In the genomic region with DNA sequence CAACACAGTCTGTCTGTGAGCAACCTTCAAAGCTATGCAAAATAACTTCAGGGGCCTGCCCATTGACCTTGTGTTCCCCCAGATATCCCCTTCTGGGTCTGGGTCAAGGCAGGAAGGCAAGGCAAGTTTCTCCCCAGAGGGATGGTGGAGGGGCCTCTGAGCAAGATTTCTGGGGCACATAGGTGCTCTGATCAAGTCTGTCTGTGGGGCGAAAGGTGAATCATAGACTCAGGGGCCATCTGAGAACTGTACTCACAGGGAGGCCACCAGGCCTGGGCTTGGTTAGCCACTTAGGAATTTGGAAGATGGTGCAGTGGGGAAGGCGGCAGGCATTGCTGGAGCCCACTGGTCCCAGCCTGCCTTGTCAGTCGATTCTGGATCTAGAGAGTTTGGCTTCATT, we compare ENCODE assay signal across 38 cellular contexts.
"Had no signal": no experiment of that assay in that cellular context is flagged by ENCODE, and none has a peak within 500 bp of the region (broad histone marks: within the 10 kb centered on the region; RNA-seq: fewer than 3 reads in every experiment).

No MANE protein-coding gene starts in this region.

- H3K4me1 Mint-ChIP-seq: activated naive CD4-positive, alpha-beta T cell treated with anti-CD3 and anti-CD28 coated beads, Interleukin-2, amount 10 ng/mL, durations not matched to agents 7 days and 5 days; activated naive CD4-positive, alpha-beta T cell treated with anti-CD3 and anti-CD28 coated beads, Interleukin-2, amount 50 U/mL, for 24 hours; activated naive CD8-positive, alpha-beta T cell treated with anti-CD3 and anti-CD28 coated beads for 36 hours; activated naive CD8-positive, alpha-beta T cell treated with anti-CD3 and anti-CD28 coated beads, Interleukin-2, amount 10 ng/mL, durations not matched to agents 7 days and 5 days; activated naive CD8-positive, alpha-beta T cell treated with anti-CD3 and anti-CD28 coated beads, Interleukin-2, amount 50 U/mL, for 24 hours; activated T-helper 17 cell treated with anti-CD3 and anti-CD28 coated beads, Interleukin-2, amount 50 U/mL, for 72 hours; central memory CD8-positive, alpha-beta T cell had no signal

- H3K4me3 Mint-ChIP-seq: activated naive CD4-positive, alpha-beta T cell treated with anti-CD3 and anti-CD28 coated beads for 36 hours; activated naive CD4-positive, alpha-beta T cell treated with anti-CD3 and anti-CD28 coated beads, Interleukin-2, amount 10 ng/mL, durations not matched to agents 7 days and 5 days; activated naive CD4-positive, alpha-beta T cell treated with anti-CD3 and anti-CD28 coated beads, Interleukin-2, amount 50 U/mL, for 24 hours; activated naive CD8-positive, alpha-beta T cell; activated naive CD8-positive, alpha-beta T cell treated with anti-CD3 and anti-CD28 coated beads for 36 hours; activated naive CD8-positive, alpha-beta T cell treated with anti-CD3 and anti-CD28 coated beads, Interleukin-2, amount 10 ng/mL, durations not matched to agents 7 days and 5 days; activated naive CD8-positive, alpha-beta T cell treated with anti-CD3 and anti-CD28 coated beads, Interleukin-2, amount 50 U/mL, for 24 hours; activated T-cell treated with anti-CD3 and anti-CD28 coated beads, Interleukin-2, amount 50 U/mL, for 24 hours; activated T-cell treated with anti-CD3 and anti-CD28 coated beads, Interleukin-2, amount 50 U/mL, for 4 hours; activated T-cell treated with anti-CD3 and anti-CD28 coated beads, Interleukin-2, amount 50 U/mL, for 72 hours; activated T-helper 1 cell treated with anti-CD3 and anti-CD28 coated beads, Interleukin-12 subunit alpha, Interleukin-12 subunit beta, Interleukin-2, Interleukin-4 antibody, amounts not matched to agents 30 ng/mL and 10 ng/mL and 1 ng/mL, durations not matched to agents 14 hours and 24 hours and 36 hours; activated T-helper 17 cell treated with anti-CD3 and anti-CD28 coated beads, Interleukin-2, amount 50 U/mL, for 72 hours; brain; central memory CD8-positive, alpha-beta T cell had no signal

- H3K4me3 ChIP-seq: adrenal gland, ascending aorta, body of pancreas, breast epithelium, cardiac muscle cell had no signal

- DNase-seq: activated effector memory CD4-positive, alpha-beta T cell treated with anti-CD3 and anti-CD28 coated beads, Interleukin-2, amount 50 U/mL, for 16 hours; activated effector memory CD4-positive, alpha-beta T cell treated with Interleukin-2 at 50 U/mL for 16 hours; activated gamma-delta T cell; activated gamma-delta T cell treated with Interleukin-2 at 50 U/mL for 16 hours; activated naive CD4-positive, alpha-beta T cell; activated naive CD4-positive, alpha-beta T cell treated with anti-CD3 and anti-CD28 coated beads for 36 hours; activated naive CD4-positive, alpha-beta T cell treated with anti-CD3 and anti-CD28 coated beads, Interleukin-2, amount 10 ng/mL, durations not matched to agents 7 days and 5 days; activated naive CD4-positive, alpha-beta T cell treated with anti-CD3 and anti-CD28 coated beads, Interleukin-2, amount 50 U/mL, for 16 hours; activated naive CD4-positive, alpha-beta T cell treated with Interleukin-2 at 50 U/mL for 16 hours; activated naive CD8-positive, alpha-beta T cell treated with anti-CD3 and anti-CD28 coated beads for 36 hours; activated naive CD8-positive, alpha-beta T cell treated with anti-CD3 and anti-CD28 coated beads, Interleukin-2, amount 10 ng/mL, durations not matched to agents 7 days and 5 days; activated naive CD8-positive, alpha-beta T cell treated with anti-CD3 and anti-CD28 coated beads, Interleukin-2, amount 50 U/mL, for 24 hours; activated T-cell treated with anti-CD3 and anti-CD28 coated beads, Interleukin-2, amount 50 U/mL, for 1 hour; activated T-cell treated with anti-CD3 and anti-CD28 coated beads, Interleukin-2, amount 50 U/mL, for 24 hours; activated T-cell treated with anti-CD3 and anti-CD28 coated beads, Interleukin-2, amount 50 U/mL, for 4 hours; activated T-cell treated with anti-CD3 and anti-CD28 coated beads, Interleukin-2, amount 50 U/mL, for 48 hours; activated T-cell treated with anti-CD3 and anti-CD28 coated beads, Interleukin-2, amount 50 U/mL, for 72 hours; adrenal gland; amniotic stem cell; amygdala; anterior cingulate cortex; aorta; body of pancreas; brain microvascular endothelial cell; caudate nucleus; central memory CD4-positive, alpha-beta T cell; cerebellar nuclear complex had no signal

- H3K36me3 Mint-ChIP-seq: activated naive CD4-positive, alpha-beta T cell treated with anti-CD3 and anti-CD28 coated beads, Interleukin-2, amount 10 ng/mL, durations not matched to agents 7 days and 5 days; activated naive CD4-positive, alpha-beta T cell treated with anti-CD3 and anti-CD28 coated beads, Interleukin-2, amount 50 U/mL, for 24 hours; activated naive CD4-positive, alpha-beta T cell treated with anti-CD3 and anti-CD28 coated beads, Interleukin-2, amount 50 U/mL, for 72 hours; activated naive CD8-positive, alpha-beta T cell; activated naive CD8-positive, alpha-beta T cell treated with anti-CD3 and anti-CD28 coated beads for 36 hours; activated naive CD8-positive, alpha-beta T cell treated with anti-CD3 and anti-CD28 coated beads, Interleukin-2, amount 10 ng/mL, durations not matched to agents 7 days and 5 days; brain had no signal

- H3K9me3 ChIP-seq: adrenal gland, ascending aorta, body of pancreas, breast epithelium had no signal

- H3K27me3 ChIP-seq: adrenal gland, ascending aorta, body of pancreas, brain microvascular endothelial cell, breast epithelium, cardiac muscle cell had no signal

- H3K27ac ChIP-seq: adrenal gland, ascending aorta, body of pancreas, brain microvascular endothelial cell, breast epithelium, cardiac muscle cell had no signal

- H3K36me3 ChIP-seq: adrenal gland, ascending aorta, brain microvascular endothelial cell, breast epithelium, cardiac muscle cell had no signal

- H3K9me3 Mint-ChIP-seq: activated naive CD4-positive, alpha-beta T cell treated with anti-CD3 and anti-CD28 coated beads for 36 hours; activated naive CD4-positive, alpha-beta T cell treated with anti-CD3 and anti-CD28 coated beads, Interleukin-2, amount 10 ng/mL, durations not matched to agents 7 days and 5 days; activated naive CD4-positive, alpha-beta T cell treated with anti-CD3 and anti-CD28 coated beads, Interleukin-2, amount 50 U/mL, for 24 hours; activated naive CD4-positive, alpha-beta T cell treated with anti-CD3 and anti-CD28 coated beads, Interleukin-2, amount 50 U/mL, for 72 hours; activated naive CD8-positive, alpha-beta T cell treated with anti-CD3 and anti-CD28 coated beads for 36 hours; activated naive CD8-positive, alpha-beta T cell treated with anti-CD3 and anti-CD28 coated beads, Interleukin-2, amount 10 ng/mL, durations not matched to agents 7 days and 5 days; activated naive CD8-positive, alpha-beta T cell treated with anti-CD3 and anti-CD28 coated beads, Interleukin-2, amount 50 U/mL, for 24 hours; activated T-cell treated with anti-CD3 and anti-CD28 coated beads, Interleukin-2, amount 50 U/mL, for 24 hours; activated T-cell treated with anti-CD3 and anti-CD28 coated beads, Interleukin-2, amount 50 U/mL, for 4 hours; activated T-helper 1 cell treated with anti-CD3 and anti-CD28 coated beads, Interleukin-12 subunit alpha, Interleukin-12 subunit beta, Interleukin-2, Interleukin-4 antibody, amounts not matched to agents 30 ng/mL and 10 ng/mL and 1 ng/mL, durations not matched to agents 14 hours and 24 hours and 36 hours; activated T-helper 17 cell treated with anti-CD3 and anti-CD28 coated beads, Interleukin-2, amount 50 U/mL, for 72 hours; activated T-helper 2 cell treated with anti-CD3 and anti-CD28 coated beads, Interferon-gamma antibody, Interleukin-2, Interleukin-4, amounts not matched to agents 10 μg/mL and 5 μg/mL and 100 μg/mL, durations not matched to agents 14 hours and 24 hours and 36 hours; brain; central memory CD8-positive, alpha-beta T cell had no signal

- H3K27ac Mint-ChIP-seq: activated naive CD4-positive, alpha-beta T cell treated with anti-CD3 and anti-CD28 coated beads for 36 hours; activated naive CD4-positive, alpha-beta T cell treated with anti-CD3 and anti-CD28 coated beads, Interleukin-2, amount 10 ng/mL, durations not matched to agents 7 days and 5 days; activated naive CD4-positive, alpha-beta T cell treated with anti-CD3 and anti-CD28 coated beads, Interleukin-2, amount 50 U/mL, for 24 hours; activated naive CD4-positive, alpha-beta T cell treated with anti-CD3 and anti-CD28 coated beads, Interleukin-2, amount 50 U/mL, for 72 hours; activated naive CD8-positive, alpha-beta T cell; activated naive CD8-positive, alpha-beta T cell treated with anti-CD3 and anti-CD28 coated beads for 36 hours; activated naive CD8-positive, alpha-beta T cell treated with anti-CD3 and anti-CD28 coated beads, Interleukin-2, amount 10 ng/mL, durations not matched to agents 7 days and 5 days; activated naive CD8-positive, alpha-beta T cell treated with anti-CD3 and anti-CD28 coated beads, Interleukin-2, amount 50 U/mL, for 24 hours; activated T-cell treated with anti-CD3 and anti-CD28 coated beads, Interleukin-2, amount 50 U/mL, for 24 hours; activated T-cell treated with anti-CD3 and anti-CD28 coated beads, Interleukin-2, amount 50 U/mL, for 72 hours; activated T-helper 1 cell treated with anti-CD3 and anti-CD28 coated beads, Interleukin-12 subunit alpha, Interleukin-12 subunit beta, Interleukin-2, Interleukin-4 antibody, amounts not matched to agents 30 ng/mL and 10 ng/mL and 1 ng/mL, durations not matched to agents 14 hours and 24 hours and 36 hours; activated T-helper 17 cell treated with anti-CD3 and anti-CD28 coated beads, Interleukin-2, amount 50 U/mL, for 72 hours; activated T-helper 2 cell treated with anti-CD3 and anti-CD28 coated beads, Interferon-gamma antibody, Interleukin-2, Interleukin-4, amounts not matched to agents 10 μg/mL and 5 μg/mL and 100 μg/mL, durations not matched to agents 14 hours and 24 hours and 36 hours; brain had no signal

- H3K4me1 ChIP-seq: ascending aorta, body of pancreas, breast epithelium had no signal
